ENCODE assay signal across 16 cellular contexts in genomic region chr21:43851593-43851992, GRCh38.
"Had no signal": no experiment of that assay in that cellular context is flagged by ENCODE, and none has a peak within 500 bp of the region (broad histone marks: within the 10 kb centered on the region; RNA-seq: fewer than 3 reads in every experiment).

No MANE protein-coding gene starts in this region.

- H3K4me3 ChIP-seq: cardiac muscle cell, lung, sigmoid colon had no signal

- H3K27ac ChIP-seq: cardiac muscle cell, foreskin keratinocyte, sigmoid colon, VCaP had no signal

- DNase-seq: activated CD4-positive, alpha-beta T cell treated with anti-CD3 and anti-CD28 coated beads for 36 hours; activated naive CD4-positive, alpha-beta T cell treated with anti-CD3 and anti-CD28 coated beads, Interleukin-2, amount 10 ng/mL, durations not matched to agents 7 days and 5 days; foreskin keratinocyte; head of caudate nucleus; left colon; midbrain; sigmoid colon; stimulated activated CD4-positive, alpha-beta T cell treated with anti-CD3 and anti-CD28 coated beads, Interleukin-12 subunit alpha, Interleukin-12 subunit beta, amount 100 ng/mL, for 4 hours; stimulated activated naive CD4-positive, alpha-beta T cell; substantia nigra; T-helper 9 cell; trophoblast cell had no signal

- ATAC-seq: activated CD4-positive, alpha-beta T cell treated with anti-CD3 and anti-CD28 coated beads for 36 hours; activated T-helper 17 cell treated with anti-CD3 and anti-CD28 coated beads, Interleukin-2, amount 50 U/mL, for 72 hours; foreskin keratinocyte; left colon had no signal

- H3K36me3 ChIP-seq: cardiac muscle cell, sigmoid colon had no signal

- H3K27me3 ChIP-seq: cardiac muscle cell, sigmoid colon had no signal

- H3K9me3 ChIP-seq: sigmoid colon had no signal
